ENCODE assay signal across 8 cellular contexts in the genomic region with DNA sequence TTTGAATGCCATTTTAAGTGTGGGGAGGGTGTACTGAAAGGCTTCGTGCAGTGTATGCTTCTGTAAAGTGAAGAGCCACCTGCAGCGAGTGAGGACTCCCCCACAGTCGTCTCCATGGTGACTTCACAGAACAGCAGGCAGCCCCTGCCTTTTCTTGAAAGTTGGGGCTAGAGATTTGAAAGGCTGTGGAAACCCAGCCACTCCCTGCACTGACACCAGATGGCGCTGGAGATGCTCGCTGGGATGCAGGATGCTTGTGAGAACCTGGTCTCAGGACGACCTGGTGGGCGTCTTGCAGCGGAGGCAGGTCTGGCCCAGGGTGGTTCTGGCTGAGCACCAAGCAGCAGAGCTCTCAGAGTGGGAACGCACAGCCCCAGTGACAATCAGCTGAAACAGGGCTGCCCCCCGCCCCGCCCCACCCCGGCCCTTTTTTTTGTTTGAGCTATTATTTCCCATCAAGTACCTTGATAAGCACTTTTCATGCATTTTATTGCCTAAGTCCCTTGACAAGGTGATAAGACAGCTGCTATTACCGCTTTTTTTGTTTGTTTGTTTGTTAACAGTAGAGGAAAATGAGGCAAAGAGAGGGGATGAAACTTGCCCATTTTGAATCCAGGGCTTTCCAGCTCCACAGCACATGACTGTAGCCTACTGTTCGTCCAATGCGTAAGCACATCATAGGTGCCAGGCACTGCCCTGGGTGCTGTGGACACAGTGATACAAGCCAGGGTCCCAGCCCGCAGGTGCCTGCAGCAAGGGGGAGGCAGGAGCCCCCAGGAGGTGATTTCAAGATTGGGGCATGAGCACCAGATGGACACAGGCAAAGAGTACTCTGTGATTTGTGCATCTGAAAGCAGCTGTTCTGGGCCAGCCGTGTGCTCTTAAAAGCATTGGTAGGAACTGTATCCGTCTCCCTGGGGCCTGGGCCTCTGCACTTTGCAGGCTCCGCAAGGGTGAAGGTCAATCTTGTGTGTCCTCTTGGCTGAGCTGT.
A peak's percentile ranks its signal among the peaks of the same experiment; 100 is the strongest.
DNase-seq lines count a peak whose midpoint lies in the region; ATAC-seq and TF ChIP-seq lines count a peak whose summit lies in the region.

No MANE protein-coding gene starts in this region.

- H2AFZ ChIP-seq in neuronal stem cell (ENCODE audit: low read length) (peak overlapping the region; percentile 53), mesenchymal stem cell (ENCODE audit: low read depth, low read length) (no peak overlapping the region)

- no peak overlapping the region for H3K23ac ChIP-seq in neuronal stem cell (ENCODE audit: low read depth, low read length, poor library complexity)
- H3K23ac ChIP-seq in mesenchymal stem cell (ENCODE audit: low read length in 2 of 2), result no peak overlapping the region

- H2BK15ac ChIP-seq in neuronal stem cell (ENCODE audit: low read length), result no peak overlapping the region
- H2BK15ac ChIP-seq in mesenchymal stem cell (ENCODE audit: low read depth, poor library complexity, severe bottlenecking), result no peak overlapping the region

- H3K36me3 ChIP-seq in WERI-Rb-1 (no peaks in the 10 kb centered on the region), neuronal stem cell (replicated peaks in 1 of 2; ENCODE audit: control insufficient read depth in 2 of 2, insufficient read depth in 2 of 2, low read length in 2 of 2) (no peaks in the 10 kb centered on the region), mesenchymal stem cell (ENCODE audit: control insufficient read depth in 1 of 2, insufficient read depth in 2 of 2, low read depth in 1 of 2, low read length in 2 of 2) (no peaks in the 10 kb centered on the region)

- H3K4me1 ChIP-seq in neuronal stem cell (ENCODE audit: control insufficient read depth in 2 of 2, insufficient read depth in 1 of 2, low read depth in 1 of 2, low read length in 2 of 2), result peaks cover 3 to 4% of the 10 kb centered on the region in 2 donors
- peaks cover 2% of the 10 kb centered on the region for H3K4me1 ChIP-seq in mesenchymal stem cell (ENCODE audit: control insufficient read depth, insufficient read depth, low read depth, low read length)

- DNase-seq in AG09319 (ENCODE audit: extremely low read depth, low read depth) (peak; percentile 0), NCI-H1417 (lab: John Stamatoyannopoulos, UW) (peak; percentile 73 to 89 (median 83)), WERI-Rb-1 (peak; percentile 44), fibroblast of pulmonary artery (ENCODE audit: low read depth) (peak; percentile 35), neuronal stem cell (ENCODE audit: low spot score) (peak; percentile 77), mesenchymal stem cell (no peak)

- H2BK5ac ChIP-seq in neuronal stem cell (ENCODE audit: low read length), result no peak overlapping the region
- H2BK5ac ChIP-seq in mesenchymal stem cell (ENCODE audit: low read depth, low read length, poor library complexity, severe bottlenecking), result no peak overlapping the region

- no peak overlapping the region for H3K27ac ChIP-seq in WERI-Rb-1
- H3K27ac ChIP-seq in neuronal stem cell (replicated peaks; ENCODE audit: low read length), result no peak overlapping the region
- H3K27ac ChIP-seq in mesenchymal stem cell (ENCODE audit: low read length, poor library complexity, severe bottlenecking), result no peak overlapping the region

- no peak overlapping the region for H3K9ac ChIP-seq in neuronal stem cell (ENCODE audit: low read depth, low read length, poor library complexity)
- no peak overlapping the region for H3K9ac ChIP-seq in mesenchymal stem cell (ENCODE audit: low read length)

- WGBS in neuronal stem cell (ENCODE audit: extremely low coverage in 2 of 2, insufficient read length in 2 of 2, insufficient replicate concordance in 1 of 2), 2 donors, result no CpG with 5 or more reads among the region's 19 CpGs
- WGBS in mesenchymal stem cell, result 57% methylated on average over 19 of the region's 19 CpGs

- H4K8ac ChIP-seq in neuronal stem cell (ENCODE audit: low read depth, low read length), result no peak overlapping the region
- no peak overlapping the region for H4K8ac ChIP-seq in mesenchymal stem cell (ENCODE audit: low read length)

- H3K18ac ChIP-seq in neuronal stem cell (ENCODE audit: low read length) (no peak overlapping the region), mesenchymal stem cell (ENCODE audit: low read depth in 1 of 2, low read length in 2 of 2) (no peak overlapping the region)

- H3K4me3 ChIP-seq in WERI-Rb-1 (ENCODE audit: low read depth, low read length) (no peak overlapping the region), fibroblast of pulmonary artery (replicated peaks; ENCODE audit: low read depth, low read length) (no peak overlapping the region), neuronal stem cell (ENCODE audit: low read length in 2 of 2) (no peak overlapping the region), mesenchymal stem cell (ENCODE audit: insufficient read depth in 1 of 2, low read depth in 1 of 2, low read length in 2 of 2) (no peak overlapping the region)

- H3K27me3 ChIP-seq in WERI-Rb-1 (ENCODE audit: insufficient read depth, low read depth, severe bottlenecking) (peaks cover 83% of the 10 kb centered on the region), neuronal stem cell (ENCODE audit: control insufficient read depth in 3 of 3, insufficient read depth in 3 of 3, low read depth in 1 of 3, low read length in 3 of 3) (peaks cover 0 to 24% (median 0%) of the 10 kb centered on the region in 3 experiments), mesenchymal stem cell (ENCODE audit: control insufficient read depth in 1 of 2, insufficient read depth in 1 of 2, low read length in 2 of 2) (peaks cover 0 to 46% of the 10 kb centered on the region in 2 experiments)

- H3K4ac ChIP-seq in neuronal stem cell (ENCODE audit: low read length) (no peak overlapping the region), mesenchymal stem cell (ENCODE audit: low read depth in 1 of 2, low read length in 2 of 2) (no peak overlapping the region)

- H3K9me3 ChIP-seq in WERI-Rb-1 (ENCODE audit: severe bottlenecking) (no peaks in the 10 kb centered on the region), neuronal stem cell (replicated peaks in 1 of 2; ENCODE audit: control insufficient read depth in 2 of 2, insufficient read depth in 1 of 2, low read depth in 1 of 2, low read length in 2 of 2) (no peaks in the 10 kb centered on the region), mesenchymal stem cell (ENCODE audit: control insufficient read depth, low read length) (no peaks in the 10 kb centered on the region)

- H2BK12ac ChIP-seq in neuronal stem cell (ENCODE audit: low read length) (no peak overlapping the region), mesenchymal stem cell (ENCODE audit: low read length in 2 of 2) (no peak overlapping the region)

- peak; percentile 94 for TF ChIP-seq CTCF in AG09319 (IDR thresholded peaks at IDR 0.05; ENCODE audit: low read depth, low read length)
- TF ChIP-seq CTCF in GM12874 (IDR thresholded peaks at IDR 0.05; ENCODE audit: insufficient read depth, low read depth, low read length), result peak; percentile 98
- peak; percentile 95 for TF ChIP-seq CTCF in WERI-Rb-1 (IDR thresholded peaks at IDR 0.05; ENCODE audit: low read depth, low read length)
- peak; percentile 74 for TF ChIP-seq CTCF in fibroblast of pulmonary artery (IDR thresholded peaks at IDR 0.05; ENCODE audit: low read length, missing control alignments)

- H4K91ac ChIP-seq in neuronal stem cell (ENCODE audit: low read depth, low read length, poor library complexity) (no peak overlapping the region), mesenchymal stem cell (ENCODE audit: low read length) (no peak overlapping the region)

- H2AK5ac ChIP-seq in neuronal stem cell (ENCODE audit: low read depth, low read length) (no peak overlapping the region), mesenchymal stem cell (ENCODE audit: low read length, severe bottlenecking) (no peak overlapping the region)

- H3K79me1 ChIP-seq in neuronal stem cell (ENCODE audit: low read depth, low read length), result no peaks in the 10 kb centered on the region
- H3K79me1 ChIP-seq in mesenchymal stem cell (replicated peaks; ENCODE audit: low read length, poor library complexity, severe bottlenecking), result no peaks in the 10 kb centered on the region

- no peak overlapping the region for H2BK120ac ChIP-seq in neuronal stem cell (ENCODE audit: low read depth, low read length)
- no peak overlapping the region for H2BK120ac ChIP-seq in mesenchymal stem cell (ENCODE audit: low read depth, low read length)

- H3K4me2 ChIP-seq in neuronal stem cell (ENCODE audit: insufficient read depth, low read length, poor library complexity, severe bottlenecking) (peak overlapping the region; percentile 30), mesenchymal stem cell (ENCODE audit: low read length, poor library complexity, severe bottlenecking) (no peak overlapping the region)

- H3K14ac ChIP-seq in neuronal stem cell (ENCODE audit: low read length) (no peak overlapping the region), mesenchymal stem cell (ENCODE audit: low read length in 2 of 2) (no peak overlapping the region)

- no peak for ATAC-seq in GM19035 (IDR thresholded peaks at IDR 0.05; ENCODE audit: unreplicated experiment)
